Comparison of ENCODE assay signal across 22 cellular contexts in the genomic region with DNA sequence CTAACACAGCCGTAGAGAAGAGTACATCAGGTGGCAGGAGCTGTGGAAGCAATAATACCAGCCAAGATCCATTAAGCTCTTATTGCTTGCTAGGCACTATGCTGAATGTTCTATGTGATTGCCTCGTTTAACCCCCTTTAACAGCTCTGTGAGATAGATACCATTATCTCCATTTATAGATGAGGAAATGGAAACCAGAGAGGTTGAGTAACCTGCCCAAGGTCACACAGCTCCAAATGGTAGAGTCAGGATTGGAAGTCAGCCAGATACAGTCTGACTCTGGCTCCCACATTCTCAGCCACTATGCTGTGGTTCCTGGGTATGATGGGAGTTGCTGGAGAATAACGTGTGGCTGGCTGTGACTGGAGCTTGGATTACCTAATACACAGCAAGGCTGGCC.
DNase-seq lines count a peak whose midpoint lies in the region; ATAC-seq, FAIRE-seq and TF ChIP-seq lines count a peak whose summit lies in the region.
"Had no signal": no experiment of that assay in that cellular context is flagged by ENCODE, and none has a peak within 500 bp of the region (broad histone marks: within the 10 kb centered on the region; RNA-seq: fewer than 3 reads in every experiment).

No MANE protein-coding gene starts in this region.

- H3K4me2 ChIP-seq in A549 (no peak overlapping the region), K562 (ENCODE audit: insufficient read depth, low read length) (no peak overlapping the region), mammary epithelial cell (ENCODE audit: insufficient read depth, low read depth, low read length) (no peak overlapping the region)
- H3K4me2 ChIP-seq: BLaER1 treated with 17β-estradiol and CSF1 and Interleukin-3, amounts not matched to agents 10 nM and 100 nM had no signal

- DNase-seq in A549 (ENCODE audit: low read depth in 1 of 2, low spot score in 1 of 2) (no peak), HTR-8/SVneo (ENCODE audit: insufficient read length, low spot score) (no peak), K562 (ENCODE audit: extremely low read depth in 1 of 4, low spot score in 3 of 4) (no peak), iris pigment epithelial cell (ENCODE audit: low read depth) (peak; percentile 8), mammary epithelial cell (no peak)
- DNase-seq: 8988T; AML-193; Caco-2; Calu3; CD4-positive, alpha-beta T cell; CD8-positive, alpha-beta T cell; DMS79 treated with DMSO at 0.1 percent for 48 hours; GF-D8 had no signal

- H3K4me1 ChIP-seq in A549 (no peaks in the 10 kb centered on the region), K562 (replicated peaks in 1 of 2; ENCODE audit: control insufficient read depth in 2 of 2, insufficient read depth in 2 of 2, low read length in 2 of 2) (peaks cover 0 to 3% of the 10 kb centered on the region in 2 experiments; a peak in 1 of 5 replicates), mammary epithelial cell (ENCODE audit: insufficient read depth, low read length) (no peaks in the 10 kb centered on the region)
- H3K4me1 ChIP-seq: BLaER1 treated with 17β-estradiol and CSF1 and Interleukin-3, amounts not matched to agents 10 nM and 100 nM; Caco-2 had no signal

- BruUV-seq in K562 (replicated peaks; lab: Mats Ljungman, UMichigan) (no TSS peak), mammary epithelial cell (replicated peaks; lab: Mats Ljungman, UMichigan) (no TSS peak)

- TF ChIP-seq POLR2A in A549 (IDR thresholded peaks at IDR 0.05; ENCODE audit: low read length), result no peak
- no peak for TF ChIP-seq POLR2A in K562 (conservative IDR thresholded peaks at IDR 0.05)
- no peak for TF ChIP-seq POLR2A in GM18505 (IDR thresholded peaks at IDR 0.05; ENCODE audit: borderline replicate concordance, extremely low read depth, insufficient read depth, insufficient read length)

- H3K4me3 ChIP-seq in A549 (no peak overlapping the region), K562 (no peak overlapping the region), mammary epithelial cell (replicated peaks in 1 of 3; ENCODE audit: insufficient read depth in 1 of 3, low read depth in 2 of 3, low read length in 3 of 3) (no peak overlapping the region)
- H3K4me3 ChIP-seq: BLaER1 treated with 17β-estradiol and CSF1 and Interleukin-3, amounts not matched to agents 10 nM and 100 nM had no signal

- H3K9ac ChIP-seq in K562 (ENCODE audit: insufficient read depth in 1 of 2, low read depth in 2 of 2, low read length in 2 of 2), result no peak overlapping the region
- H3K9ac ChIP-seq in mammary epithelial cell (ENCODE audit: insufficient read depth, low read length), result no peak overlapping the region
- H3K9ac ChIP-seq: BLaER1 treated with 17β-estradiol and CSF1 and Interleukin-3, amounts not matched to agents 10 nM and 100 nM had no signal

- dilution Hi-C loops in mammary epithelial cell (cut with HindIII; ENCODE audit: low sequenced_read_pairs), result no loop called here

- H3K27me3 ChIP-seq in K562 (ENCODE audit: control insufficient read depth in 2 of 2, insufficient read depth in 2 of 2, low read length in 2 of 2), result peaks cover 19 to 44% of the 10 kb centered on the region in 2 experiments
- H3K27me3 ChIP-seq in mammary epithelial cell (ENCODE audit: insufficient read depth, low read length), result peaks cover 4% of the 10 kb centered on the region
- H3K27me3 ChIP-seq: BLaER1 treated with 17β-estradiol and CSF1 and Interleukin-3, amounts not matched to agents 10 nM and 100 nM had no signal

- ATAC-seq in A549 (no peak), K562 (no peak), GM18505 (IDR thresholded peaks at IDR 0.05; ENCODE audit: unreplicated experiment) (no peak), GM18502 (IDR thresholded peaks at IDR 0.05; ENCODE audit: poor library complexity, unreplicated experiment) (no peak)
- ATAC-seq: CD8-positive, alpha-beta T cell had no signal

- POLR2A ChIA-PET in A549 (lab: Yijun Ruan, JAX) (no interaction called here), K562 (lab: Yijun Ruan, JAX) (interaction anchor here (1.3 kb wide), 1 partner anchor 15 kb away, joined by 4 read pairs; no protein-coding TSS in a partner anchor)

- in situ Hi-C loops in K562 (cut with MboI), result no loop called here
- in situ Hi-C loops in mammary epithelial cell (cut with MboI; ENCODE audit: low sequenced_read_pairs in 2 of 2), result no loop called here

- intact Hi-C loops in K562 (cut with micrococcal nuclease) (loop anchor here (2.0 kb wide), 1 partner anchor 184 kb away; no protein-coding TSS in a partner anchor), mammary epithelial cell (cut with micrococcal nuclease) (no loop called here)

- FAIRE-seq in A549 (lab: Jason Lieb, UNC) (no peak), HTR-8/SVneo (lab: Jason Lieb, UNC) (peak; percentile 69), K562 (lab: Jason Lieb, UNC) (no peak)
- FAIRE-seq: A204.1, D721Med, G401.6, GM12891, GM19239 had no signal

- H4K20me1 ChIP-seq in K562 (replicated peaks; ENCODE audit: control insufficient read depth, insufficient read depth, low read length) (peaks cover 14% of the 10 kb centered on the region; the same call in 1 of the 2 replicates), mammary epithelial cell (ENCODE audit: insufficient read depth, low read length) (no peaks in the 10 kb centered on the region)
- H4K20me1 ChIP-seq: BLaER1 treated with 17β-estradiol and CSF1 and Interleukin-3, amounts not matched to agents 10 nM and 100 nM had no signal

- TF ChIP-seq EP300 in A549 (IDR thresholded peaks at IDR 0.05) (no peak), K562 (IDR thresholded peaks at IDR 0.05; ENCODE audit: low read length) (no peak)

- CTCF ChIA-PET in A549 (lab: Yijun Ruan, JAX), result interaction anchor here (0.6 to 3.2 kb wide), 9 partner anchors 16 to 200 kb away, joined by 3 to 20 read pairs (median 4); no protein-coding TSS in a partner anchor
- CTCF ChIA-PET in K562 (lab: Yijun Ruan, JAX; ENCODE audit: low intra/inter-chr PET ratio), result no interaction called here
- CTCF ChIA-PET in mammary epithelial cell (lab: Charles Lee; ENCODE audit: low non-redundant PET), result no interaction called here

- H3K79me2 ChIP-seq in K562 (ENCODE audit: control insufficient read depth, insufficient read depth, low read length) (no peaks in the 10 kb centered on the region), mammary epithelial cell (ENCODE audit: insufficient read depth, low read length) (no peaks in the 10 kb centered on the region)

- H3K36me3 ChIP-seq in K562 (ENCODE audit: control insufficient read depth, insufficient read depth, low read length) (no peaks in the 10 kb centered on the region), mammary epithelial cell (ENCODE audit: insufficient read depth, low read length) (no peaks in the 10 kb centered on the region)
- H3K36me3 ChIP-seq: BLaER1 treated with 17β-estradiol and CSF1 and Interleukin-3, amounts not matched to agents 10 nM and 100 nM had no signal

- H3K27ac ChIP-seq in A549, result no peak overlapping the region
- no peak overlapping the region for H3K27ac ChIP-seq in K562 (ENCODE audit: extremely low read depth, low read depth, low read length)
- no peak overlapping the region for H3K27ac ChIP-seq in mammary epithelial cell (ENCODE audit: insufficient read depth, low read depth, low read length)
- H3K27ac ChIP-seq: BLaER1 treated with 17β-estradiol and CSF1 and Interleukin-3, amounts not matched to agents 10 nM and 100 nM; C4-2B had no signal

- H3K9me3 ChIP-seq in A549 (no peaks in the 10 kb centered on the region), K562 (replicated peaks; ENCODE audit: control insufficient read depth, insufficient read depth, low read depth, low read length) (no peaks in the 10 kb centered on the region), mammary epithelial cell (replicated peaks; ENCODE audit: insufficient read depth, low read length) (no peaks in the 10 kb centered on the region)
- H3K9me3 ChIP-seq: BLaER1 treated with 17β-estradiol and CSF1 and Interleukin-3, amounts not matched to agents 10 nM and 100 nM had no signal

- TF ChIP-seq RAD21 in A549 (conservative IDR thresholded peaks at IDR 0.05 in 1 of 2, IDR thresholded peaks at IDR 0.05 in 1 of 2) (no peak), K562 (CRISPR knock-in tag; conservative IDR thresholded peaks at IDR 0.05 in 1 of 2, IDR thresholded peaks at IDR 0.05 in 1 of 2) (no peak)

- no peaks in the 10 kb centered on the region for H3K9me1 ChIP-seq in K562 (ENCODE audit: control insufficient read depth, insufficient read depth, low read length)

- 2% methylated on average over 3 of the region's 3 CpGs for WGBS in A549 (ENCODE audit: missing lambda C conversion rate)
- WGBS in K562 (ENCODE audit: insufficient coverage, low coverage, missing lambda C conversion rate), result 0% methylated on average over 3 of the region's 3 CpGs
- 50% methylated on average over 3 of the region's 3 CpGs for WGBS in mammary epithelial cell (ENCODE audit: low coverage, missing lambda C conversion rate)

- no peak for TF ChIP-seq CTCF in A549 (IDR thresholded peaks at IDR 0.05)
- no peak for TF ChIP-seq CTCF in K562 (IDR thresholded peaks at IDR 0.05 in 2 of 3, conservative IDR thresholded peaks at IDR 0.05 in 1 of 3; ENCODE audit: insufficient read depth in 2 of 3, low read depth in 1 of 3, low read length in 3 of 3)
- no peak for TF ChIP-seq CTCF in mammary epithelial cell (conservative IDR thresholded peaks at IDR 0.05 in 1 of 2, IDR thresholded peaks at IDR 0.05 in 1 of 2; ENCODE audit: extremely low read depth in 1 of 2, insufficient read depth in 1 of 2, low read depth in 1 of 2, low read length in 2 of 2)

- H2AFZ ChIP-seq in K562 (ENCODE audit: low read depth, low read length) (no peak overlapping the region), mammary epithelial cell (ENCODE audit: low read depth, low read length) (no peak overlapping the region)

TF ChIP-seq in A549, 52 proteins besides CTCF, POLR2A, EP300 and RAD21:
- no peak for TF ChIP-seq HOXA7 (CRISPR knock-in tag; IDR thresholded peaks at IDR 0.05)
- peak; percentile 18 for TF ChIP-seq ZFP36 (IDR thresholded peaks at IDR 0.05; ENCODE audit: borderline replicate concordance, partially characterized antibody)
- TF ChIP-seq SREBF2 (IDR thresholded peaks at IDR 0.05), result no peak

TF ChIP-seq in K562, 482 proteins besides CTCF, POLR2A, EP300 and RAD21 (continues in another document):
- TF ChIP-seq CEBPG (CRISPR knock-in tag; IDR thresholded peaks at IDR 0.05) (no peak), CEBPG (tag; conservative IDR thresholded peaks at IDR 0.05 in 1 of 2, IDR thresholded peaks at IDR 0.05 in 1 of 2) (no peak), BCOR (IDR thresholded peaks at IDR 0.05) (peak; percentile 75), ZFP36 (IDR thresholded peaks at IDR 0.05; ENCODE audit: low read depth, low read length, partially characterized antibody) (peak; percentile 71), RBM25 (IDR thresholded peaks at IDR 0.05; ENCODE audit: low read depth, low read length, severe bottlenecking) (peak; percentile 84), KDM1A (IDR thresholded peaks at IDR 0.05) (peak in 1 of 2 experiments; percentile 26; a peak in 1 of 4 replicates)
